ENCODE assay signal across 8 cellular contexts in the genomic region with DNA sequence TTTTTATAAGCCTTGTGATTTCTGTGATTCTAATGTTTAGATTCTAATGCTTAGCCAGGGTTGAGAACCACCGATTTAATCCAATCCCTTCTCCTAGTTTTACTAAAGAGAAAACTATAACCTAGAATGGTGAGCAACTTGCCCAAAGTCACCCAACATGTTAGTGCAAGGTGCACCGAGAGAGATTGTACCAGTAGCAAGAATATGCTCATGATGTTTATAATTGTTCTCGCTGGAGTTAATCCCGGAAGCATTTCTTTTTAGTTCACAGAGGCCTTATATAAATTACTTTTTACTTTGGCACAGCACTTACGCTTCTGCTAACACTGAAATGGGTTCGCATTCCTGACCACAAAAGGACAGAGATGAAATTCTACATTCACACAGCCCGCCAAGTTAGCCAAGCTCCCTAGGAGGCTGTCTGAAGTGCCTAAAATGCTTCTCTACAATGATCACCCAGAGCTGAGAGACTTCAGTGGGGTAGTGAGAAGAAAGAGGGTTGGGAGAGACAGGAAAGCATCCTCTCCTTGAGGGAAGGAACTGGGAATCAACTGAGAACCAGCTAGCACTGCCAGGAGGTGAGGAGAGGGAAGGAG. TPM values are rescaled to one million over a fixed set of nuclear protein-coding genes. Genes with fewer than 3 reads are reported as not detected.
DNase-seq lines count a peak whose midpoint lies in the region; ATAC-seq and TF ChIP-seq lines count a peak whose summit lies in the region.

No MANE protein-coding gene starts in this region.

- H3K27me3 ChIP-seq in Peyer's patch = no peaks in the 10 kb centered on the region
- no peaks in the 10 kb centered on the region for H3K27me3 ChIP-seq in esophagus (ENCODE audit: control insufficient read depth in 1 of 2, insufficient read depth in 2 of 2, low read length in 2 of 2)
- no peaks in the 10 kb centered on the region for H3K27me3 ChIP-seq in prostate gland (replicated peaks; ENCODE audit: insufficient read depth)

- no peaks in the 10 kb centered on the region for H3K9me3 ChIP-seq in Peyer's patch
- no peaks in the 10 kb centered on the region for H3K9me3 ChIP-seq in esophagus (ENCODE audit: control insufficient read depth in 2 of 2, insufficient read depth in 1 of 2, low read depth in 1 of 2, low read length in 1 of 2)
- no peaks in the 10 kb centered on the region for H3K9me3 ChIP-seq in prostate gland

- H3K27ac ChIP-seq in Peyer's patch = peak overlapping the region; percentile 90 to 99 (median 95)
- H3K27ac ChIP-seq in esophagus (ENCODE audit: low read depth in 2 of 2, low read length in 1 of 2) = peak overlapping the region; percentile 98 to 99
- H3K27ac ChIP-seq in prostate gland = peak overlapping the region; percentile 91 to 93

- DNase-seq in Peyer's patch (no peak), prostate gland (ENCODE audit: low spot score) (no peak), kidney glomerular epithelial cell (lab: John Stamatoyannopoulos, UW) (no peak), HT-29 (ENCODE audit: low spot score) (no peak)
- no peak for DNase-seq in stimulated activated CD4-positive, alpha-beta T cell treated with anti-CD3 and anti-CD28 coated beads, Interleukin-4, amount 100 ng/mL, for 1 hour

- no peaks in the 10 kb centered on the region for H3K36me3 ChIP-seq in Peyer's patch
- peaks cover 0 to 3% of the 10 kb centered on the region in 2 donors for H3K36me3 ChIP-seq in esophagus (ENCODE audit: control insufficient read depth in 2 of 2, insufficient read depth in 2 of 2, low read length in 1 of 2)
- no peaks in the 10 kb centered on the region for H3K36me3 ChIP-seq in prostate gland

- TF ChIP-seq CTCF in Peyer's patch (IDR thresholded peaks at IDR 0.05) = no peak
- TF ChIP-seq CTCF in prostate gland (IDR thresholded peaks at IDR 0.05) = no peak

- TF ChIP-seq POLR2A in Peyer's patch (IDR thresholded peaks at IDR 0.05) = no peak
- TF ChIP-seq POLR2A in prostate gland (IDR thresholded peaks at IDR 0.05) = no peak

- H3K4me1 ChIP-seq in Peyer's patch = peaks cover 7 to 46% (median 11%) of the 10 kb centered on the region in 4 donors
- peaks cover 4 to 22% of the 10 kb centered on the region in 2 donors for H3K4me1 ChIP-seq in esophagus (ENCODE audit: control insufficient read depth in 2 of 2, insufficient read depth in 2 of 2, low read length in 1 of 2)
- H3K4me1 ChIP-seq in prostate gland (replicated peaks) = peaks cover 12% of the 10 kb centered on the region

- intact Hi-C loops in prostate gland (cut with DNase I) = no loop called here

- peak overlapping the region; percentile 65 for H3K4me3 ChIP-seq in GM08714 (ENCODE audit: low read length)
- H3K4me3 ChIP-seq in Peyer's patch = peak overlapping the region; percentile 68 to 87 (median 72)
- peak overlapping the region; percentile 69 for H3K4me3 ChIP-seq in esophagus (ENCODE audit: low read depth in 1 of 2, low read length in 2 of 2)
- peak overlapping the region; percentile 77 to 80 for H3K4me3 ChIP-seq in prostate gland

- ATAC-seq in GM21381 (IDR thresholded peaks at IDR 0.05; ENCODE audit: unreplicated experiment) = no peak

- 35 to 43% methylated on average over 7 of the region's 7 CpGs for WGBS in esophagus, 2 donors
- WGBS in prostate gland = 46% methylated on average over 7 of the region's 7 CpGs

RNA-seq across cellular contexts. Expression of a gene that starts 0.6 kb away (rescaled TPM):
- total RNA-seq in Peyer's patch = 100 to 1,000 TPM in 3 of 4 donors, 10 to 100 TPM in 1; 72.6 to 332 (median 248) TPM
- 100 to 1,000 TPM; 269 to 326 TPM for polyA plus RNA-seq in esophagus
- total RNA-seq in prostate gland = 100 to 1,000 TPM; 151 to 240 TPM
- total RNA-seq in HT-29 (2014; rRNA removed; shearing (Covaris generic)) = 165 and 169 TPM in 2 replicates

RNA-seq across cellular contexts. Expression of a gene that starts 4.9 kb away (rescaled TPM):
- total RNA-seq in Peyer's patch (100 to 1,000 TPM in 1 of 4 donors, 10 to 100 TPM in 3; 47.0 to 113 (median 90.9) TPM), prostate gland (10 to 100 TPM in 1 of 2 donors, 1 to 10 TPM in 1; 5.7 to 12.6 TPM)
- polyA plus RNA-seq in esophagus = 10 to 100 TPM in 1 of 2 donors, 1 to 10 TPM in 1; 3.3 to 12.7 TPM
- total RNA-seq in HT-29 (2014; rRNA removed; shearing (Covaris generic)) = 5.3 and 5.7 TPM in 2 replicates

RNA-seq across cellular contexts. Expression of a gene that starts 7.6 kb away (rescaled TPM):
- total RNA-seq in Peyer's patch (10 to 100 TPM; 13.1 to 29.0 (median 27.0) TPM), prostate gland (10 to 100 TPM; 17.4 to 37.0 TPM)
- polyA plus RNA-seq in esophagus = 10 to 100 TPM; 15.3 to 24.6 TPM
- 4.6 and 4.7 TPM in 2 replicates for total RNA-seq in HT-29 (2014; rRNA removed; shearing (Covaris generic))

RNA-seq across cellular contexts. Expression of a gene that starts 13.5 kb away (rescaled TPM):
- total RNA-seq in Peyer's patch (100 to 1,000 TPM; 139 to 433 (median 351) TPM), prostate gland (100 to 1,000 TPM; 485 to 585 TPM)
- 100 to 1,000 TPM; 334 to 463 TPM for polyA plus RNA-seq in esophagus
- total RNA-seq in HT-29 (2014; rRNA removed; shearing (Covaris generic)) = 867 and 895 TPM in 2 replicates

RNA-seq across cellular contexts. Expression of a gene that starts 27.7 kb away (rescaled TPM):
- total RNA-seq in Peyer's patch (10 to 100 TPM in 1 of 4 donors, 1 to 10 TPM in 1, under 1 TPM in 2; 0.35 to 14.9 (median 1.1) TPM), prostate gland (10 to 100 TPM in 1 of 2 donors, 1 to 10 TPM in 1; 4.1 to 10.3 TPM)
- under 1 TPM; 0.43 to 0.65 TPM for polyA plus RNA-seq in esophagus
- 2.0 and 3.8 TPM in 2 replicates for total RNA-seq in HT-29 (2014; rRNA removed; shearing (Covaris generic))
